Comparison of ENCODE assay signal across 8 cellular contexts in genomic region chr1:192807221-192807967, GRCh38. TPM values are rescaled to one million over a fixed set of nuclear protein-coding genes. Genes with fewer than 3 reads are reported as not detected.
DNase-seq lines count a peak whose midpoint lies in the region; ATAC-seq and TF ChIP-seq lines count a peak whose summit lies in the region.

No MANE protein-coding gene starts in this region.

- H4K20me1 ChIP-seq in mammary epithelial cell (ENCODE audit: insufficient read depth, low read length) = no peaks in the 10 kb centered on the region

- H3K27ac ChIP-seq in 22Rv1 (peak overlapping the region; percentile 92), mammary epithelial cell (ENCODE audit: insufficient read depth, low read depth, low read length) (peak overlapping the region; percentile 31)

- BruUV-seq in mammary epithelial cell (replicated peaks; lab: Mats Ljungman, UMichigan) = TSS peak; percentile 64

- CTCF ChIA-PET in mammary epithelial cell (lab: Charles Lee; ENCODE audit: low non-redundant PET) = interaction anchor here (0.6 to 1.6 kb wide), 5 partner anchors 83 to 252 kb away, joined by 3 to 8 read pairs (median 4); partner anchors contain the start of gene UCHL5

- in situ Hi-C loops in mammary epithelial cell (cut with MboI; ENCODE audit: low sequenced_read_pairs in 2 of 2) = loop anchor here in 1 of 2 donors (10.0 kb wide), 1 partner anchor 207 kb away; no protein-coding TSS in a partner anchor

- dilution Hi-C loops in mammary epithelial cell (cut with HindIII; ENCODE audit: low sequenced_read_pairs) = loop anchor here (25.0 kb wide), 1 partner anchor 205 kb away; no protein-coding TSS in a partner anchor

- no peaks in the 10 kb centered on the region for H3K9me3 ChIP-seq in mammary epithelial cell (replicated peaks; ENCODE audit: insufficient read depth, low read length)

- H2AFZ ChIP-seq in mammary epithelial cell (ENCODE audit: low read depth, low read length) = peak overlapping the region; percentile 94

- peak overlapping the region; percentile 93 for H3K4me2 ChIP-seq in mammary epithelial cell (ENCODE audit: insufficient read depth, low read depth, low read length)

- intact Hi-C loops in mammary epithelial cell (cut with micrococcal nuclease) = loop anchor here (2.0 to 5.0 kb wide), 2 partner anchors 167 to 330 kb away; no protein-coding TSS in a partner anchor

- H3K4me3 ChIP-seq in mammary epithelial cell (replicated peaks in 1 of 3; ENCODE audit: insufficient read depth in 1 of 3, low read depth in 2 of 3, low read length in 3 of 3) = peak overlapping the region in 1 of 3 experiments; percentile 23

- H3K9ac ChIP-seq in mammary epithelial cell (ENCODE audit: insufficient read depth, low read length) = no peak overlapping the region

- H3K4me1 ChIP-seq in mammary epithelial cell (ENCODE audit: insufficient read depth, low read length) = peaks cover 27% of the 10 kb centered on the region

- DNase-seq in NCI-H69 (lab: John Stamatoyannopoulos, UW) (peak; percentile 9), mammary epithelial cell (peak; percentile 33), myocyte (ENCODE audit: low read depth) (peak; percentile 50), NCI-H1105 (lab: John Stamatoyannopoulos, UW) (no peak), NCI-H748 (lab: John Stamatoyannopoulos, UW; ENCODE audit: unreplicated experiment) (no peak)

- H3K27me3 ChIP-seq in mammary epithelial cell (ENCODE audit: insufficient read depth, low read length) = no peaks in the 10 kb centered on the region

- peaks cover 13% of the 10 kb centered on the region for H3K79me2 ChIP-seq in mammary epithelial cell (ENCODE audit: insufficient read depth, low read length)

- ATAC-seq in HG02678 (IDR thresholded peaks at IDR 0.05; ENCODE audit: unreplicated experiment) = peak; percentile 25

- WGBS in mammary epithelial cell (ENCODE audit: low coverage, missing lambda C conversion rate) = 16% methylated on average over 9 of the region's 9 CpGs

- peak; percentile 79 for TF ChIP-seq CTCF in 22Rv1 (IDR thresholded peaks at IDR 0.05)
- peak; percentile 20 for TF ChIP-seq CTCF in GM12873 (IDR thresholded peaks at IDR 0.05; ENCODE audit: insufficient read depth, low read depth, low read length, missing control alignments)
- peak; percentile 8 to 32 for TF ChIP-seq CTCF in mammary epithelial cell (conservative IDR thresholded peaks at IDR 0.05 in 1 of 2, IDR thresholded peaks at IDR 0.05 in 1 of 2; ENCODE audit: extremely low read depth in 1 of 2, insufficient read depth in 1 of 2, low read depth in 1 of 2, low read length in 2 of 2)

- H3K36me3 ChIP-seq in mammary epithelial cell (ENCODE audit: insufficient read depth, low read length) = peaks cover 10% of the 10 kb centered on the region

RNA-seq across cellular contexts. Expression of gene RGS2, which starts 1.4 kb away (rescaled TPM):
- total RNA-seq in mammary epithelial cell (10 to 100 TPM; 20.0 to 28.5 TPM), myocyte (30.2 and 54.2 TPM in 2 replicates)
- 7.0 TPM for polyA plus RNA-seq in mammary epithelial cell
- 17.8 TPM for polyA minus RNA-seq in mammary epithelial cell
- polyA plus RNA-seq in myocyte (2012) = 8.4 TPM

Comparison
In these comparisons a context has a peak if more than half of its experiments do, and no peak if none do; other contexts are left out.
1. CTCF ChIP-seq: peak in every context shown above with its lines; median percentile 79 in 22Rv1; 20 in GM12873; 20 in mammary epithelial cell.
2. DNase-seq: peak in NCI-H69 (single experiment), mammary epithelial cell (single experiment) and myocyte (single experiment); none in NCI-H1105 (single experiment) and NCI-H748 (single experiment).